ENCODE assay signal across 12 cellular contexts in genomic region chr19:7368456-7368855, GRCh38. TPM values are rescaled to one million over a fixed set of nuclear protein-coding genes. Genes with fewer than 3 reads are reported as not detected.
DNase-seq lines count a peak whose midpoint lies in the region; ATAC-seq and TF ChIP-seq lines count a peak whose summit lies in the region.
"Had no signal": no experiment of that assay in that cellular context is flagged by ENCODE, and none has a peak within 500 bp of the region (broad histone marks: within the 10 kb centered on the region; RNA-seq: fewer than 3 reads in every experiment).

No MANE protein-coding gene starts in this region.

- H3K27me3 Mint-ChIP-seq in CD4-positive, alpha-beta T cell = no peaks in the 10 kb centered on the region

- peak overlapping the region; percentile 50 for H3K9ac ChIP-seq in NT2/D1 (ENCODE audit: insufficient read length, low read depth)

- no peak overlapping the region for H3K4me3 ChIP-seq in NT2/D1 (ENCODE audit: insufficient read length, low read depth)
- H3K4me3 ChIP-seq in esophagus muscularis mucosa = peak overlapping the region in 1 of 4 donors; percentile 12
- no peak overlapping the region for H3K4me3 ChIP-seq in ovary

- H3K4me1 Mint-ChIP-seq in CD4-positive, alpha-beta T cell (ENCODE audit: low read depth) = peaks cover 31% of the 10 kb centered on the region

- H3K36me3 Mint-ChIP-seq in CD4-positive, alpha-beta T cell (ENCODE audit: low read depth) = peaks cover 96% of the 10 kb centered on the region

- POLR2A ChIA-PET in CD4-positive, alpha-beta T cell (lab: Charles Lee) = no interaction called here

- no peak overlapping the region for H3K4me3 Mint-ChIP-seq in CD4-positive, alpha-beta T cell

- TF ChIP-seq CTCF in CD4-positive, alpha-beta T cell (IDR thresholded peaks at IDR 0.05) = no peak
- TF ChIP-seq CTCF in esophagus muscularis mucosa (IDR thresholded peaks at IDR 0.05) (no peak), ovary (IDR thresholded peaks at IDR 0.05) (no peak)

- H3K27ac ChIP-seq in CD4-positive, alpha-beta T cell (ENCODE audit: low read depth, low read length) = peak overlapping the region; percentile 16
- H3K27ac ChIP-seq in esophagus muscularis mucosa (replicated peaks in 1 of 4) = peak overlapping the region; percentile 67 to 89 (median 80)
- H3K27ac ChIP-seq in ovary = peak overlapping the region; percentile 38 to 62

- intact Hi-C loops in CD4-positive, alpha-beta T cell (cut with DNase I, micrococcal nuclease) = no loop called here
- intact Hi-C loops in esophagus muscularis mucosa (cut with DNase I) = no loop called here
- intact Hi-C loops in ovary (cut with DNase I) = loop anchor here in 1 of 4 donors (5.0 kb wide), 1 partner anchor 1964 kb away; no protein-coding TSS in a partner anchor

- H3K9me3 ChIP-seq in CD4-positive, alpha-beta T cell (ENCODE audit: control insufficient read depth, low read length) = no peaks in the 10 kb centered on the region
- H3K9me3 ChIP-seq in NT2/D1 (ENCODE audit: insufficient read depth, low read length) (no peaks in the 10 kb centered on the region), esophagus muscularis mucosa (no peaks in the 10 kb centered on the region), ovary (no peaks in the 10 kb centered on the region)
- H3K9me3 ChIP-seq: BE2C had no signal

- TF ChIP-seq POLR2A in esophagus muscularis mucosa (IDR thresholded peaks at IDR 0.05; ENCODE audit: low read depth) (no peak), ovary (IDR thresholded peaks at IDR 0.05) (no peak)

- peak overlapping the region; percentile 65 for H3K27ac Mint-ChIP-seq in CD4-positive, alpha-beta T cell

- H3K4me1 ChIP-seq in NT2/D1 (ENCODE audit: insufficient read depth, insufficient read length) (peaks cover 12% of the 10 kb centered on the region), esophagus muscularis mucosa (peaks cover 0 to 52% (median 37%) of the 10 kb centered on the region in 4 donors), ovary (ENCODE audit: insufficient read depth) (no peaks in the 10 kb centered on the region)
- H3K4me1 ChIP-seq: BE2C had no signal

- CTCF ChIA-PET in CD4-positive, alpha-beta T cell (lab: Charles Lee) = interaction anchor here (0.5 kb wide), 1 partner anchor 257 kb away, joined by 3 read pairs; no protein-coding TSS in a partner anchor

- no peaks in the 10 kb centered on the region for H3K9me3 Mint-ChIP-seq in CD4-positive, alpha-beta T cell

- ATAC-seq in CD4-positive, alpha-beta T cell (ENCODE audit: poor library complexity) = no peak
- no peak for ATAC-seq in GM19395 (IDR thresholded peaks at IDR 0.05; ENCODE audit: unreplicated experiment)
- ATAC-seq: left ventricle myocardium superior had no signal

- no peak for DNase-seq in CD4-positive, alpha-beta T cell
- DNase-seq in NT2/D1 (ENCODE audit: low read depth, low spot score) (no peak), esophagus muscularis mucosa (ENCODE audit: extremely low spot score) (no peak), ovary (peak in 3 of 5 donors; percentile 40 to 66 (median 58)), T-helper 2 cell (no peak), middle frontal gyrus (ENCODE audit: extremely low spot score, low spot score) (no peak)
- DNase-seq in activated CD4-positive, alpha-beta T cell treated with anti-CD3 and anti-CD28 coated beads for 4 hours = no peak
- DNase-seq: activated T-cell treated with anti-CD3 and anti-CD28 coated beads for 4 hours, BE2C, left ventricle myocardium superior, NCI-H446 had no signal

- no peaks in the 10 kb centered on the region for H3K36me3 ChIP-seq in NT2/D1 (ENCODE audit: insufficient read depth, insufficient read length, low read length)
- no peaks in the 10 kb centered on the region for H3K36me3 ChIP-seq in esophagus muscularis mucosa
- H3K36me3 ChIP-seq in ovary = no peaks in the 10 kb centered on the region
- H3K36me3 ChIP-seq: BE2C had no signal

- TF ChIP-seq EP300 in esophagus muscularis mucosa (IDR thresholded peaks at IDR 0.05) (peak; percentile 43), ovary (IDR thresholded peaks at IDR 0.05) (no peak)

- H3K27me3 ChIP-seq in CD4-positive, alpha-beta T cell (ENCODE audit: control insufficient read depth, insufficient read depth, low read length) = no peaks in the 10 kb centered on the region
- H3K27me3 ChIP-seq in NT2/D1 (ENCODE audit: insufficient read depth, insufficient read length) = peaks cover 14% of the 10 kb centered on the region
- H3K27me3 ChIP-seq in esophagus muscularis mucosa = no peaks in the 10 kb centered on the region
- no peaks in the 10 kb centered on the region for H3K27me3 ChIP-seq in ovary

- 36% methylated on average over 4 of the region's 4 CpGs for WGBS in esophagus muscularis mucosa
- 23 to 33% (median 26%) methylated on average over 4 of the region's 4 CpGs for WGBS in ovary, 3 donors

RNA-seq across cellular contexts. Expression of gene ARHGEF18, which starts 19.7 kb away (rescaled TPM):
- total RNA-seq in CD4-positive, alpha-beta T cell = 100 to 1,000 TPM; 121 TPM
- total RNA-seq in esophagus muscularis mucosa (10 to 100 TPM; 25.0 to 40.3 (median 29.4) TPM), ovary (10 to 100 TPM; 16.0 to 31.6 (median 25.1) TPM)
- polyA plus RNA-seq in ovary = 10 to 100 TPM in 1 of 2 donors, 1 to 10 TPM in 1; 2.5 to 15.3 TPM

Comparison
In these comparisons a context has a peak if more than half of its experiments do, and no peak if none do; other contexts are left out.
1. DNase-seq: peak in ovary (3 of 5); none in CD4-positive, alpha-beta T cell (0 of 10), NT2/D1 (single experiment), esophagus muscularis mucosa (single experiment), T-helper 2 cell (0 of 5), middle frontal gyrus (single experiment) and activated CD4-positive, alpha-beta T cell treated with anti-CD3 and anti-CD28 coated beads for 4 hours (0 of 2).
2. H3K27ac ChIP-seq: peak in every context shown above with its lines; median percentile 80 in esophagus muscularis mucosa; 50 in ovary; 16 in CD4-positive, alpha-beta T cell.